ENCODE assay signal across 8 cellular contexts in the genomic region with DNA sequence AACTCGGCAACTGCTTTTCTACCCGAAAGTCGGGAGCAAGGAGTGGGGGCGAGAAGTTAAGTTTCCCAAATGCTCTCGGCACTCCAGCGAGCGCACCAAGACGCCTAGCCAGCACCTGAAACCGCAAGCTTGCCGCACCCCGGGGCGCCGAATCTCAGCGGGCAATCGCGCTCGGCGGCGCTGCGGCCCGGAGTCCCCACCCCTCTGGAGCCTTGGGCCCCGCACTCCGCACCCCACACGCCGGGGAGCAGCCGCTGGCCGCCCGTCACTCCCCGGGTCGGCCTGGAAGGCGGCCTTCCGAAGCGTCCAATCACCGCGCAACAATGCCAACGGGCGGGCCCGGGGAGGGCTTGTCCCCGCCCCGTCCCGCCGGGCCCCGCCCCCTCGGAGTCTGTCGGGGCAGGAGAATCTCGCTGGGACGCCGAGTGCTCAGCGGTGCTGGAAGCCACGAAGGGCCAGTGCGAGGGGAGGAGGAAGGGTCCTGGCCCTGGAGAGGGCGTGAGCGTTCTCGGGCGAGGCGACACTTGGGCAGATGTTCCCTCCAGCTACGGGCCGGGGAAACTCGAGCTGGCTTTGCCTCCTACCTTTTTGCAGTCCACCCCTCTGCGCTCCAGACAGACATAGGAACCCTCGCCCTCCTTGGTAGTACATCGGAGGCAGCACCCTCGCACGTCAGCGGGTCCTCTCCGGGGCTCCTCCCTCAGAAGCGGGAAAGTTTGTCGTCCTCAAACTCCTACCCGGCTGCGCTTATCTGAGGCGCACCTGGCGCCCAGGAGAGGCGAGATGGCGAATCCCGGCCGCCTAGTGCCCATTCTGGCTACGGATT. TPM values are rescaled to one million over a fixed set of nuclear protein-coding genes. Genes with fewer than 3 reads are reported as not detected.
DNase-seq lines count a peak whose midpoint lies in the region; ATAC-seq and TF ChIP-seq lines count a peak whose summit lies in the region.

No MANE protein-coding gene starts in this region.

- H3K79me2 ChIP-seq in hepatocyte, result no peaks in the 10 kb centered on the region

- H3K27me3 ChIP-seq in hepatocyte, result peaks cover 51% of the 10 kb centered on the region
- no peaks in the 10 kb centered on the region for H3K27me3 ChIP-seq in vagina

- no peaks in the 10 kb centered on the region for H3K36me3 ChIP-seq in hepatocyte (replicated peaks; ENCODE audit: insufficient read depth, low read depth)
- H3K36me3 ChIP-seq in vagina, result no peaks in the 10 kb centered on the region

- under 1% methylated on average over 45 of the region's 77 CpGs for WGBS in hepatocyte (ENCODE audit: low lambda C conversion rate, missing lambda C conversion rate)

- H3K27ac ChIP-seq in hepatocyte, result no peak overlapping the region
- H3K27ac ChIP-seq in vagina, result peak overlapping the region; percentile 77

- peak in 1 of 2 donors; percentile 35 for TF ChIP-seq POLR2A in vagina (IDR thresholded peaks at IDR 0.05)

- H2AFZ ChIP-seq in hepatocyte, result peak overlapping the region; percentile 95

- no peaks in the 10 kb centered on the region for H3K9me2 ChIP-seq in hepatocyte (replicated peaks; ENCODE audit: insufficient read depth)

- peaks cover 7% of the 10 kb centered on the region for H3K4me1 ChIP-seq in hepatocyte (ENCODE audit: insufficient read depth)
- peaks cover 8% of the 10 kb centered on the region for H3K4me1 ChIP-seq in vagina

- ATAC-seq in HG02642 (IDR thresholded peaks at IDR 0.05; ENCODE audit: poor library complexity, unreplicated experiment), result peak; percentile 94

- H3K9me3 ChIP-seq in hepatocyte (ENCODE audit: low read depth) (no peaks in the 10 kb centered on the region), vagina (no peaks in the 10 kb centered on the region)

- intact Hi-C loops in vagina (cut with DNase I), result loop anchor here (1.0 kb wide), 1 partner anchor 31 kb away; no protein-coding TSS in a partner anchor

- H3K4me3 ChIP-seq in astrocyte of the cerebellum (ENCODE audit: low read depth, low read length), result peak overlapping the region; percentile 67
- H3K4me3 ChIP-seq in hepatocyte, result peak overlapping the region; percentile 89
- peak overlapping the region; percentile 79 to 81 for H3K4me3 ChIP-seq in vagina

- TF ChIP-seq CTCF in GM10266 (IDR thresholded peaks at IDR 0.05; ENCODE audit: control insufficient read depth, insufficient read depth, low read depth, missing control alignments), result no peak
- no peak for TF ChIP-seq CTCF in astrocyte of the cerebellum (IDR thresholded peaks at IDR 0.05; ENCODE audit: low read depth, low read length, missing control alignments)
- TF ChIP-seq CTCF in hepatocyte (IDR thresholded peaks at IDR 0.05; ENCODE audit: poor library complexity), result no peak
- no peak for TF ChIP-seq CTCF in vagina (IDR thresholded peaks at IDR 0.05)

- DNase-seq in GM10266 (ENCODE audit: extremely low spot score), result peak; percentile 92
- DNase-seq in NCI-H1105 treated with DMSO at 0.1 percent for 48 hours (lab: John Stamatoyannopoulos, UW), result peak; percentile 72
- peak in 3 of 5 experiments; percentile 46 to 70 (median 59) for DNase-seq in T-helper 2 cell
- peak; percentile 29 for DNase-seq in astrocyte of the cerebellum (ENCODE audit: low read depth)
- peak; percentile 94 for DNase-seq in hepatocyte (ENCODE audit: low spot score)
- DNase-seq in pulmonary artery endothelial cell (ENCODE audit: low read depth, low spot score), result peak; percentile 33
- no peak for DNase-seq in vagina (ENCODE audit: extremely low spot score in 2 of 2)

- H3K4me2 ChIP-seq in hepatocyte, result peak overlapping the region; percentile 100

- in situ Hi-C loops in astrocyte of the cerebellum (cut with HindIII; ENCODE audit: low sequenced_read_pairs), result no loop called here

- no peaks in the 10 kb centered on the region for H4K20me1 ChIP-seq in hepatocyte (ENCODE audit: insufficient read depth, poor library complexity, severe bottlenecking)

RNA-seq across cellular contexts. Expression of gene ZBTB7C, which starts 1.1 kb away (rescaled TPM):
- total RNA-seq in hepatocyte, result 1.0 and 2.0 TPM in 2 replicates
- 0.70 and 1.1 TPM in 2 replicates for polyA plus RNA-seq in hepatocyte
- total RNA-seq in pulmonary artery endothelial cell, result not detected in 2 replicates
- 40.5 TPM for total RNA-seq in vagina

Comparison
In these comparisons a context has a peak if more than half of its experiments do, and no peak if none do; other contexts are left out.
1. DNase-seq: peak in GM10266 (single experiment), NCI-H1105 treated with DMSO at 0.1 percent for 48 hours (single experiment), T-helper 2 cell (3 of 5), astrocyte of the cerebellum (single experiment), hepatocyte (single experiment) and pulmonary artery endothelial cell (single experiment); none in vagina (0 of 2).
2. RNA of gene ZBTB7C, which starts 1.1 kb away (total RNA-seq): 40.5 TPM in vagina (single experiment); 1.0 to 2.0 TPM in hepatocyte and not detected in pulmonary artery endothelial cell; every median in the first group is over 10 times any median in the second.
3. Peak in every context shown above with its lines, with median percentiles within 50 percentile points of each other: H3K4me3 ChIP-seq.